In genomic region chr5:141513021-141513626, GRCh38 we compare ENCODE assay signal across 8 cellular contexts. TPM values are rescaled to one million over a fixed set of nuclear protein-coding genes. Genes with fewer than 3 reads are reported as not detected.
DNase-seq lines count a peak whose midpoint lies in the region; ATAC-seq and TF ChIP-seq lines count a peak whose summit lies in the region.

No MANE protein-coding gene starts in this region.

- H3K36me3 ChIP-seq in neuron (ENCODE audit: insufficient read depth, low read length) (peaks cover 29% of the 10 kb centered on the region), WERI-Rb-1 (peaks cover 20% of the 10 kb centered on the region)

- peak overlapping the region; percentile 4 for H2AFZ ChIP-seq in neuron (ENCODE audit: low read depth, low read length)

- peaks cover 49 to 51% of the 10 kb centered on the region in 2 donors for H3K36me3 Mint-ChIP-seq in CD14-positive monocyte

- intact Hi-C loops in CD14-positive monocyte (cut with micrococcal nuclease), result no loop called here

- DNase-seq in CD14-positive monocyte (ENCODE audit: low spot score) (no peak), NCI-H2029 (lab: John Stamatoyannopoulos, UW) (peak; percentile 42), foreskin fibroblast (peak in 1 of 2 donors; percentile 44), NCI-H1436 treated with DMSO at 0.1 percent for 48 hours (lab: John Stamatoyannopoulos, UW) (no peak), WERI-Rb-1 (no peak)
- peak; percentile 7 for DNase-seq in activated effector memory CD4-positive, alpha-beta T cell treated with Interleukin-2 at 50 U/mL for 16 hours

- peak overlapping the region; percentile 76 to 95 for H3K4me3 Mint-ChIP-seq in CD14-positive monocyte

- H3K27me3 Mint-ChIP-seq in CD14-positive monocyte (ENCODE audit: low read depth in 3 of 3), result peaks cover 5 to 36% (median 16%) of the 10 kb centered on the region in 3 donors

- H3K4me1 Mint-ChIP-seq in CD14-positive monocyte, result peaks cover 68% of the 10 kb centered on the region

- H3K27me3 ChIP-seq in neuron (ENCODE audit: insufficient read depth, low read length) (no peaks in the 10 kb centered on the region), WERI-Rb-1 (ENCODE audit: insufficient read depth, low read depth, severe bottlenecking) (no peaks in the 10 kb centered on the region)

- no peak overlapping the region for H3K27ac ChIP-seq in WERI-Rb-1

- H3K27ac Mint-ChIP-seq in CD14-positive monocyte, result peak overlapping the region in 6 of 7 donors; percentile 20 to 90 (median 74)

- H3K4me1 ChIP-seq in neuron (ENCODE audit: insufficient read depth, low read length), result peaks cover 47% of the 10 kb centered on the region

- H3K9me3 ChIP-seq in neuron (ENCODE audit: low read length) (peaks cover 3% of the 10 kb centered on the region), WERI-Rb-1 (ENCODE audit: severe bottlenecking) (no peaks in the 10 kb centered on the region)

- TF ChIP-seq CTCF in CD14-positive monocyte (IDR thresholded peaks at IDR 0.05), result no peak
- no peak for TF ChIP-seq CTCF in foreskin fibroblast (IDR thresholded peaks at IDR 0.05; ENCODE audit: low read depth, low read length)
- TF ChIP-seq CTCF in WERI-Rb-1 (IDR thresholded peaks at IDR 0.05; ENCODE audit: low read depth, low read length), result no peak

- ATAC-seq in HG02938 (IDR thresholded peaks at IDR 0.05; ENCODE audit: unreplicated experiment), result no peak

- H3K4me3 ChIP-seq in foreskin fibroblast (ENCODE audit: low read depth in 1 of 2, low read length in 2 of 2), result peak overlapping the region; percentile 30 to 50
- peak overlapping the region; percentile 43 for H3K4me3 ChIP-seq in neuron (ENCODE audit: low read length)
- H3K4me3 ChIP-seq in WERI-Rb-1 (ENCODE audit: low read depth, low read length), result no peak overlapping the region

- H3K9me3 Mint-ChIP-seq in CD14-positive monocyte, result peaks cover 0 to 5% (median 0%) of the 10 kb centered on the region in 7 donors

RNA-seq across cellular contexts. Expression of gene PCDHGC5, which starts 24.2 kb away (rescaled TPM):
- polyA plus RNA-seq in CD14-positive monocyte, result not detected

RNA-seq across cellular contexts. Expression of gene PCDHGC4, which starts 28.3 kb away (rescaled TPM):
- polyA plus RNA-seq in CD14-positive monocyte, result not detected

RNA-seq across cellular contexts. Expression of gene PCDHGC3, which starts 37.4 kb away (rescaled TPM):
- polyA plus RNA-seq in CD14-positive monocyte, result under 1 TPM in 1 of 2 donors, not detected in 1; 0.33 TPM

Comparison
In these comparisons a context has a peak if more than half of its experiments do, and no peak if none do; other contexts are left out.
1. DNase-seq: peak in NCI-H2029 (single experiment) and activated effector memory CD4-positive, alpha-beta T cell treated with Interleukin-2 at 50 U/mL for 16 hours (single experiment); none in CD14-positive monocyte (single experiment), NCI-H1436 treated with DMSO at 0.1 percent for 48 hours (single experiment) and WERI-Rb-1 (single experiment).